ENCODE assay signal across 8 cellular contexts in the genomic region with DNA sequence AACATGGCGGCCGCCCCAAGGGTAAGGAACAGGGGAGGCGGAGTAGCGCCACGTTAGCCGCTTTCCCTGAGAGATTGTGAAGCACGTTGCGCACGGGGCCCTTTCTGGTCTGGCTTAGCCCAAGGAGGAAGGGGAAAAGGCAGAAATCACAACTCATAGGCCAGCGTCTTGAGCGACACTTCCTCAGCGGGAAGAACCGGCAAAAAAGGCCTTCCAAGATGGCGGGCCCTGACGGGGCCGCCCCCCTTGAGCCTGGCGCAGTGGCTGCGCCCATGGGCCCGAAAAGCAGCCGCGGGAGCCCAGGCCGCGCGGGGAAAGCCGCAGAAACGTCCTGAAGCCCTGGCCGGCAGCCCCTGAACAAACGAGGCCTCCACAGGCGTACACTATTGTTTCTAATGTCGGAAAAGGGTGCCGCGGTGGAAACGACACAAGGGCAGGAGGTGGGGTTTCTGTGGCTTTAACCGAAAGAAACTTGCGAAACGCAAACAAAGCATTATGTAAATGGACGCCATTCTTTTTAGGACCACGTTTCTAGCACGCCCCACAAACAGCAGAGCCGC. TPM values are rescaled to one million over a fixed set of nuclear protein-coding genes. Genes with fewer than 3 reads are reported as not detected.
A peak's percentile ranks its signal among the peaks of the same experiment; 100 is the strongest.
DNase-seq lines count a peak whose midpoint lies in the region; ATAC-seq and TF ChIP-seq lines count a peak whose summit lies in the region.

No MANE protein-coding gene starts in this region.

- H3K4me3 Mint-ChIP-seq in endothelial cell (ENCODE audit: unreplicated experiment) (peak overlapping the region; percentile 89), mesothelial cell of epicardium (peak overlapping the region; percentile 92)

- H3K36me3 Mint-ChIP-seq in endothelial cell (ENCODE audit: low read depth, unreplicated experiment) (peaks cover 15% of the 10 kb centered on the region), mesothelial cell of epicardium (peaks cover 15% of the 10 kb centered on the region)

- TF ChIP-seq CTCF in C4-2B (conservative IDR thresholded peaks at IDR 0.05), result no peak
- no peak for TF ChIP-seq CTCF in endothelial cell (IDR thresholded peaks at IDR 0.05; ENCODE audit: unreplicated experiment)
- TF ChIP-seq CTCF in mesothelial cell of epicardium (IDR thresholded peaks at IDR 0.05; ENCODE audit: unreplicated experiment), result no peak

- H3K27ac ChIP-seq in C4-2B, result peak overlapping the region; percentile 98

- ATAC-seq in GM19372 (IDR thresholded peaks at IDR 0.05; ENCODE audit: low read depth, unreplicated experiment) (peak; percentile 37), HG03521 (IDR thresholded peaks at IDR 0.05; ENCODE audit: unreplicated experiment) (peak; percentile 36)

- peak overlapping the region; percentile 98 for H3K27ac Mint-ChIP-seq in endothelial cell (ENCODE audit: unreplicated experiment)
- H3K27ac Mint-ChIP-seq in mesothelial cell of epicardium, result peak overlapping the region; percentile 100

- DNase-seq in NOMO-1 treated with DMSO at 0.1 percent for 48 hours (lab: John Stamatoyannopoulos, UW; ENCODE audit: unreplicated experiment) (peak; percentile 86), endothelial cell (ENCODE audit: low spot score) (peak; percentile 64), mesothelial cell of epicardium (ENCODE audit: low spot score in 2 of 2, unreplicated experiment in 2 of 2) (peak; percentile 39 to 74)
- peak; percentile 66 for DNase-seq in activated CD8-positive, alpha-beta memory T cell treated with anti-CD3 and anti-CD28 coated beads, Interleukin-2, amount 50 U/mL, for 4 hours
- peak; percentile 42 to 59 for DNase-seq in stimulated activated CD8-positive, alpha-beta memory T cell treated with anti-CD3 and anti-CD28 coated beads, Interleukin-15, amount 100 ng/mL, for 48 hours (ENCODE audit: low read depth in 2 of 2)

- H3K4me1 Mint-ChIP-seq in endothelial cell (ENCODE audit: unreplicated experiment) (peaks cover 45% of the 10 kb centered on the region), mesothelial cell of epicardium (peaks cover 46% of the 10 kb centered on the region)

- H3K27me3 Mint-ChIP-seq in endothelial cell (ENCODE audit: unreplicated experiment) (peaks cover 21% of the 10 kb centered on the region), mesothelial cell of epicardium (ENCODE audit: low read depth) (no peaks in the 10 kb centered on the region)

- H3K9me3 Mint-ChIP-seq in endothelial cell (ENCODE audit: unreplicated experiment) (no peaks in the 10 kb centered on the region), mesothelial cell of epicardium (no peaks in the 10 kb centered on the region)

RNA-seq across cellular contexts. Expression of a gene that starts 0.9 kb away (rescaled TPM):
- total RNA-seq in endothelial cell (ENCODE audit: unreplicated experiment) (302 TPM), mesothelial cell of epicardium (245 to 257 TPM (median 255 TPM) in 3 replicates)

Comparison
In these comparisons a context has a peak if more than half of its experiments do, and no peak if none do; other contexts are left out.
1. Peak in every context shown above with its lines: DNase-seq, ATAC-seq and H3K27ac ChIP-seq.